Comparison of ENCODE assay signal across 11 cellular contexts in genomic region chr20:58433759-58434158, GRCh38. TPM values are rescaled to one million over a fixed set of nuclear protein-coding genes. Genes with fewer than 3 reads are reported as not detected.
DNase-seq lines count a peak whose midpoint lies in the region; ATAC-seq and TF ChIP-seq lines count a peak whose summit lies in the region.
"Had no signal": no experiment of that assay in that cellular context is flagged by ENCODE, and none has a peak within 500 bp of the region (broad histone marks: within the 10 kb centered on the region; RNA-seq: fewer than 3 reads in every experiment).

No MANE protein-coding gene starts in this region.

- H3K18ac ChIP-seq in mesenchymal stem cell (ENCODE audit: low read depth in 1 of 2, low read length in 2 of 2): no peak overlapping the region

- H2BK5ac ChIP-seq in mesenchymal stem cell (ENCODE audit: low read depth, low read length, poor library complexity, severe bottlenecking): no peak overlapping the region

- H3K4me3 ChIP-seq in mesenchymal stem cell (ENCODE audit: insufficient read depth in 1 of 2, low read depth in 1 of 2, low read length in 2 of 2) (peak overlapping the region in 1 of 2 experiments; percentile 12), OCI-LY7 (ENCODE audit: low read depth, low read length, poor library complexity, severe bottlenecking) (no peak overlapping the region)
- H3K4me3 ChIP-seq: suprapubic skin had no signal

- H3K4ac ChIP-seq in mesenchymal stem cell (ENCODE audit: low read depth in 1 of 2, low read length in 2 of 2): no peak overlapping the region

- ATAC-seq in central memory CD8-positive, alpha-beta T cell (replicated peaks; ENCODE audit: extremely low read depth, poor library complexity, severe bottlenecking): no peak

- peaks cover 91% of the 10 kb centered on the region for H3K79me2 ChIP-seq in OCI-LY7 (ENCODE audit: insufficient read depth, low read depth, low read length)

- H3K23ac ChIP-seq in mesenchymal stem cell (ENCODE audit: low read length in 2 of 2): no peak overlapping the region

- H3K4me3 Mint-ChIP-seq in central memory CD8-positive, alpha-beta T cell: no peak overlapping the region

- H2BK120ac ChIP-seq in mesenchymal stem cell (ENCODE audit: low read depth, low read length): no peak overlapping the region

- WGBS in mesenchymal stem cell: 40% methylated on average over 1 of the region's 1 CpG

- H3K4me1 ChIP-seq in mesenchymal stem cell (ENCODE audit: control insufficient read depth, insufficient read depth, low read depth, low read length): peaks cover 11% of the 10 kb centered on the region
- peaks cover 6% of the 10 kb centered on the region for H3K4me1 ChIP-seq in OCI-LY7 (ENCODE audit: insufficient read depth, low read length, poor library complexity, severe bottlenecking)

- DNase-seq in AG20443 (ENCODE audit: low spot score): peak; percentile 81
- DNase-seq in HS-5 (ENCODE audit: low read depth): peak; percentile 53
- no peak for DNase-seq in central memory CD8-positive, alpha-beta T cell (ENCODE audit: low spot score in 2 of 2)
- peak; percentile 83 for DNase-seq in mesenchymal stem cell
- no peak for DNase-seq in iPS-NIHi11 (ENCODE audit: low spot score)
- no peak for DNase-seq in NCI-H345 (lab: John Stamatoyannopoulos, UW)
- no peak for DNase-seq in OCI-LY7 (ENCODE audit: low spot score)
- no peak for DNase-seq in NOMO-1 treated with dmso at 0.1 percent for 144 hours (lab: John Stamatoyannopoulos, UW; ENCODE audit: unreplicated experiment)
- DNase-seq: H7, NCI-H526 had no signal

- H3K9ac ChIP-seq in mesenchymal stem cell (ENCODE audit: low read length): peak overlapping the region; percentile 56

- H3K4me2 ChIP-seq in mesenchymal stem cell (ENCODE audit: low read length, poor library complexity, severe bottlenecking) (no peak overlapping the region), OCI-LY7 (ENCODE audit: low read length) (no peak overlapping the region)

- no TSS peak for BruUV-seq in OCI-LY7 (replicated peaks; lab: Mats Ljungman, UMichigan)

- peak overlapping the region; percentile 77 for H3K27ac Mint-ChIP-seq in central memory CD8-positive, alpha-beta T cell (ENCODE audit: low read depth)

- peaks cover 4 to 33% of the 10 kb centered on the region in 2 experiments for H3K36me3 ChIP-seq in mesenchymal stem cell (ENCODE audit: control insufficient read depth in 1 of 2, insufficient read depth in 2 of 2, low read depth in 1 of 2, low read length in 2 of 2)
- H3K36me3 ChIP-seq in OCI-LY7 (ENCODE audit: insufficient read depth, low read length): peaks cover 89% of the 10 kb centered on the region

- H4K8ac ChIP-seq in mesenchymal stem cell (ENCODE audit: low read length): no peak overlapping the region

- H4K91ac ChIP-seq in mesenchymal stem cell (ENCODE audit: low read length): no peak overlapping the region

- H2BK12ac ChIP-seq in mesenchymal stem cell (ENCODE audit: low read length in 2 of 2): no peak overlapping the region

- H2AK5ac ChIP-seq in mesenchymal stem cell (ENCODE audit: low read length, severe bottlenecking): peak overlapping the region; percentile 21

- no peaks in the 10 kb centered on the region for H4K20me1 ChIP-seq in OCI-LY7 (ENCODE audit: insufficient read depth, low read length)

- no peaks in the 10 kb centered on the region for H3K27me3 Mint-ChIP-seq in central memory CD8-positive, alpha-beta T cell

- H3K27ac ChIP-seq in mesenchymal stem cell (ENCODE audit: low read length, poor library complexity, severe bottlenecking) (peak overlapping the region; percentile 29), OCI-LY7 (ENCODE audit: low read depth, low read length, poor library complexity, severe bottlenecking) (no peak overlapping the region)
- H3K27ac ChIP-seq: suprapubic skin had no signal

- peaks cover 41% of the 10 kb centered on the region for H3K4me1 Mint-ChIP-seq in central memory CD8-positive, alpha-beta T cell

- no peak for TF ChIP-seq CTCF in OCI-LY7 (conservative IDR thresholded peaks at IDR 0.05; ENCODE audit: low read length)

- intact Hi-C loops in OCI-LY7 (cut with micrococcal nuclease; ENCODE audit: unreplicated experiment): no loop called here

- H2AFZ ChIP-seq in mesenchymal stem cell (ENCODE audit: low read depth, low read length) (no peak overlapping the region), OCI-LY7 (ENCODE audit: low read length) (no peak overlapping the region)

- CTCF ChIA-PET in OCI-LY7 (lab: Charles Lee; ENCODE audit: unreplicated experiment): no interaction called here

- H3K14ac ChIP-seq in mesenchymal stem cell (ENCODE audit: low read length in 2 of 2): no peak overlapping the region

- peaks cover 17% of the 10 kb centered on the region for H3K36me3 Mint-ChIP-seq in central memory CD8-positive, alpha-beta T cell (ENCODE audit: insufficient read depth)

- POLR2A ChIA-PET in OCI-LY7 (lab: Charles Lee): interaction anchor here (0.6 kb wide), 1 partner anchor 59 kb away, joined by 8 read pairs; no protein-coding TSS in a partner anchor

- no peaks in the 10 kb centered on the region for H3K9me3 Mint-ChIP-seq in central memory CD8-positive, alpha-beta T cell

- peaks cover 15% of the 10 kb centered on the region for H3K79me1 ChIP-seq in mesenchymal stem cell (replicated peaks; ENCODE audit: low read length, poor library complexity, severe bottlenecking)

- H2BK15ac ChIP-seq in mesenchymal stem cell (ENCODE audit: low read depth, poor library complexity, severe bottlenecking): no peak overlapping the region

- no peaks in the 10 kb centered on the region for H3K27me3 ChIP-seq in mesenchymal stem cell (ENCODE audit: control insufficient read depth in 1 of 2, insufficient read depth in 1 of 2, low read length in 2 of 2)
- H3K27me3 ChIP-seq: suprapubic skin had no signal

- H3K9me3 ChIP-seq in mesenchymal stem cell (ENCODE audit: control insufficient read depth, low read length) (no peaks in the 10 kb centered on the region), OCI-LY7 (ENCODE audit: low read length) (no peaks in the 10 kb centered on the region)
- H3K9me3 ChIP-seq: suprapubic skin had no signal

- no peaks in the 10 kb centered on the region for H3K9me2 ChIP-seq in OCI-LY7 (ENCODE audit: insufficient read depth, low read length)

RNA-seq across cellular contexts. Expression of gene VAPB, which starts 44.7 kb away (rescaled TPM):
- 27.2 TPM for polyA plus RNA-seq in mesenchymal stem cell (2013, experiment 1 of 2)
- 28.8 TPM for polyA plus RNA-seq in mesenchymal stem cell (2013, experiment 2 of 2)
- total RNA-seq in OCI-LY7 (2014; rRNA removed; shearing (Covaris generic)): 12.1 and 13.3 TPM in 2 replicates
- total RNA-seq in OCI-LY7 (2022): 41.8 and 43.2 TPM in 2 replicates

Comparison
In these comparisons a context has a peak if more than half of its experiments do, and no peak if none do; other contexts are left out.
1. DNase-seq: peak in AG20443 (single experiment), HS-5 (single experiment) and mesenchymal stem cell (single experiment); none in central memory CD8-positive, alpha-beta T cell (0 of 2), iPS-NIHi11 (single experiment), NCI-H345 (single experiment), OCI-LY7 (single experiment) and NOMO-1 treated with dmso at 0.1 percent for 144 hours (single experiment).